Comparison of ENCODE assay signal across 33 cellular contexts in genomic region chr12:66228462-66228861, GRCh38.
"Had no signal": no experiment of that assay in that cellular context is flagged by ENCODE, and none has a peak within 500 bp of the region (broad histone marks: within the 10 kb centered on the region; RNA-seq: fewer than 3 reads in every experiment).

No MANE protein-coding gene starts in this region.

- H3K27me3 ChIP-seq: adrenal gland, body of pancreas, brain microvascular endothelial cell, breast epithelium had no signal

- H3K4me3 ChIP-seq: adrenal gland, body of pancreas, breast epithelium had no signal

- H3K4me1 ChIP-seq: adrenal gland, body of pancreas, breast epithelium had no signal

- H3K36me3 ChIP-seq: adrenal gland, brain microvascular endothelial cell, breast epithelium had no signal

- ATAC-seq: activated CD8-positive, alpha-beta T cell treated with anti-CD3 and anti-CD28 coated beads for 36 hours; activated naive CD4-positive, alpha-beta T cell treated with anti-CD3 and anti-CD28 coated beads, Interleukin-2, amount 50 U/mL, for 72 hours; activated T-cell treated with anti-CD3 and anti-CD28 coated beads, Interleukin-2, amount 50 U/mL, for 4 hours; activated T-cell treated with anti-CD3 and anti-CD28 coated beads, Interleukin-2, amount 50 U/mL, for 72 hours; activated T-helper 17 cell treated with anti-CD3 and anti-CD28 coated beads, Interleukin-2, amount 50 U/mL, for 72 hours; body of pancreas had no signal

- FAIRE-seq: astrocyte, TTC549 had no signal

- H3K9me3 ChIP-seq: adrenal gland, body of pancreas, breast epithelium had no signal

- H3K27ac ChIP-seq: adrenal gland, body of pancreas, brain microvascular endothelial cell, breast epithelium, VCaP had no signal

- DNase-seq: activated B cell treated with CpG ODN at 0.5 μM for 24 hours; activated CD4-positive, alpha-beta memory T cell treated with anti-CD3 and anti-CD28 coated beads for 36 hours; activated CD4-positive, alpha-beta T cell treated with anti-CD3 and anti-CD28 coated beads for 4 hours; activated CD4-positive, alpha-beta T cell treated with anti-CD3 and anti-CD28 coated beads, Interleukin-2, amount 10 ng/mL, durations not matched to agents 24 days and 14 days; activated CD4-positive, alpha-beta T cell treated with anti-CD3 and anti-CD28 coated beads, Interleukin-2, amount 50 U/mL, for 1 hour; activated CD4-positive, alpha-beta T cell treated with anti-CD3 and anti-CD28 coated beads, Interleukin-2, amount 50 U/mL, for 4 hours; activated CD4-positive, CD25-positive, alpha-beta regulatory T cell treated with anti-CD3 and anti-CD28 coated beads, Interleukin-2, amount 50 U/mL, for 72 hours; activated CD8-positive, alpha-beta memory T cell treated with anti-CD3 and anti-CD28 coated beads, Interleukin-2, amount 50 U/mL, for 4 hours; activated CD8-positive, alpha-beta T cell treated with anti-CD3 and anti-CD28 coated beads for 36 hours; activated effector memory CD4-positive, alpha-beta T cell treated with anti-CD3 and anti-CD28 coated beads, Interleukin-2, amount 50 U/mL, for 16 hours; activated gamma-delta T cell treated with Interleukin-2 at 50 U/mL for 16 hours; activated naive CD4-positive, alpha-beta T cell; activated naive CD4-positive, alpha-beta T cell treated with anti-CD3 and anti-CD28 coated beads for 36 hours; activated naive CD4-positive, alpha-beta T cell treated with anti-CD3 and anti-CD28 coated beads, Interleukin-2, amount 50 U/mL, for 16 hours; activated naive CD8-positive, alpha-beta T cell treated with anti-CD3 and anti-CD28 coated beads for 36 hours; activated T-cell treated with anti-CD3 and anti-CD28 coated beads for 4 hours; activated T-cell treated with anti-CD3 and anti-CD28 coated beads, Interleukin-2, amount 50 U/mL, for 1 hour; activated T-cell treated with anti-CD3 and anti-CD28 coated beads, Interleukin-2, amount 50 U/mL, for 4 hours; activated T-cell treated with anti-CD3 and anti-CD28 coated beads, Interleukin-2, amount 50 U/mL, for 72 hours; adrenal gland; amniotic stem cell; aorta; body of pancreas; brain microvascular endothelial cell; central memory CD4-positive, alpha-beta T cell; T-helper 2 cell; T-helper 9 cell had no signal
